In genomic region chr2:149175956-149176355, GRCh38 we compare ENCODE assay signal across 28 cellular contexts.
"Had no signal": no experiment of that assay in that cellular context is flagged by ENCODE, and none has a peak within 500 bp of the region (broad histone marks: within the 10 kb centered on the region; RNA-seq: fewer than 3 reads in every experiment).

No MANE protein-coding gene starts in this region.

- H3K4me1 ChIP-seq: breast epithelium, Peyer's patch had no signal

- DNase-seq: activated CD4-positive, alpha-beta T cell treated with anti-CD3 and anti-CD28 coated beads, Interleukin-2, amount 10 ng/mL, durations not matched to agents 24 days and 14 days; activated CD4-positive, alpha-beta T cell treated with anti-CD3 and anti-CD28 coated beads, Interleukin-2, amount 50 U/mL, for 4 hours; activated CD8-positive, alpha-beta T cell treated with anti-CD3 and anti-CD28 coated beads for 36 hours; activated effector memory CD4-positive, alpha-beta T cell treated with anti-CD3 and anti-CD28 coated beads, Interleukin-2, amount 50 U/mL, for 16 hours; activated naive CD4-positive, alpha-beta T cell; activated naive CD4-positive, alpha-beta T cell treated with anti-CD3 and anti-CD28 coated beads, Interleukin-2, amount 50 U/mL, for 16 hours; activated naive CD8-positive, alpha-beta T cell treated with anti-CD3 and anti-CD28 coated beads for 36 hours; activated T-cell treated with anti-CD3 and anti-CD28 coated beads, Interleukin-2, amount 50 U/mL, for 1 hour; activated T-cell treated with anti-CD3 and anti-CD28 coated beads, Interleukin-2, amount 50 U/mL, for 72 hours; body of pancreas; Kasumi-1; MG63; MV-4-11; NCI-H1092; NCI-H1436 treated with DMSO at 0.1 percent for 48 hours; NCI-H1694 treated with DMSO at 0.1 percent for 48 hours; NCI-H2029; NCI-H345; NCI-H524 treated with DMSO at 0.1 percent for 48 hours; NCI-H748 treated with DMSO at 0.1 percent for 48 hours; NK-92 treated with Interleukin-12 subunit alpha and Interleukin-12 subunit beta, amount 100 ng/mL, for 24 hours; PC-3; Peyer's patch; RPMI8226; SHP77 treated with DMSO at 0.1 percent for 48 hours; SK-N-SH had no signal

- H3K4me2 ChIP-seq: SK-N-SH had no signal

- H3K4me3 ChIP-seq: body of pancreas, breast epithelium, MG63, Peyer's patch, SJSA1 had no signal

- H3K9me3 ChIP-seq: body of pancreas, breast epithelium, MG63, Peyer's patch, SK-N-SH had no signal

- H3K9ac ChIP-seq: SK-N-SH had no signal

- H3K27ac ChIP-seq: body of pancreas, breast epithelium, Peyer's patch, SJSA1 had no signal

- H3K27me3 ChIP-seq: body of pancreas, breast epithelium, MG63, Peyer's patch, SJSA1 had no signal

- H3K36me3 ChIP-seq: breast epithelium, MG63, Peyer's patch had no signal
